8 cellular contexts compared by ENCODE assay signal in the genomic region with DNA sequence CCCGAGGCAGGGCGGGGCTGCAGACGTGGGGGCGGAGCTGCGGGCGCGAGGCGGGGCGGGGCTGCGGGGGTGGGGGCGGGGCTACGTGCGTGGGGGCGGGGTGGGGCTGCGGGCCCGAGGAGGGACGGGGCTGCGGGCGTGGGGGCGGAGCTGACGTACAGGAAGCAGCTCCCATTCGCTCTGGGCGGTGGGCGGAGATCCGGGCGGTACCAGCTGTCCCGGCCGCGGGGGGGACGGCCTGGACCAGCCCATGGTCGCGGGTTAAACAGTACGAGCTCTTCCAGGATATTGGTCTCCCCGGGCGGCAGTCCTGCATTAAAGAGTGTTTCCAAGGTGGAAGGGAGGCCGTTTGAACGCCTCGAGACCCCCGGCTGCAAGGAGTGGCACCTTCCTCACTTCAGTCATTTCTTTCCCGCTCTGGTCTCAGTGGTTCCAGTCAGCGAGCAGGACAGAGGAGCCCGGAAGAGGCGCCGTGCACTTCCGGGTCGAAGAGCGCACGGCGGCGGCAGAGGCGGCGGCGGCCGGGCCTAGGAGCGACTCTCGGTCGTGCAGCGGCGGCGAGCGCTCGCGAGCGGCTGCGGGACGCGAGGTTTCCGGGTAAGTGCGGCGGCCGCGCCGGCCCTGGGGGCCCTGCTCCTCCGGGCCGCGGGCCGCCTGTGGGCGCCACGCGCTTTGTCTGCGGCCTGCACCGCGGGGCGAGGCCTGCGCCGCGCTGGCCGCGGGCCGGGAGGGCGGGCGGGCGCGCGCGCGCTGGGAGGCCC. TPM values are rescaled to one million over a fixed set of nuclear protein-coding genes. Genes with fewer than 3 reads are reported as not detected.
DNase-seq lines count a peak whose midpoint lies in the region; ATAC-seq, FAIRE-seq and TF ChIP-seq lines count a peak whose summit lies in the region.

A gene with protein sequence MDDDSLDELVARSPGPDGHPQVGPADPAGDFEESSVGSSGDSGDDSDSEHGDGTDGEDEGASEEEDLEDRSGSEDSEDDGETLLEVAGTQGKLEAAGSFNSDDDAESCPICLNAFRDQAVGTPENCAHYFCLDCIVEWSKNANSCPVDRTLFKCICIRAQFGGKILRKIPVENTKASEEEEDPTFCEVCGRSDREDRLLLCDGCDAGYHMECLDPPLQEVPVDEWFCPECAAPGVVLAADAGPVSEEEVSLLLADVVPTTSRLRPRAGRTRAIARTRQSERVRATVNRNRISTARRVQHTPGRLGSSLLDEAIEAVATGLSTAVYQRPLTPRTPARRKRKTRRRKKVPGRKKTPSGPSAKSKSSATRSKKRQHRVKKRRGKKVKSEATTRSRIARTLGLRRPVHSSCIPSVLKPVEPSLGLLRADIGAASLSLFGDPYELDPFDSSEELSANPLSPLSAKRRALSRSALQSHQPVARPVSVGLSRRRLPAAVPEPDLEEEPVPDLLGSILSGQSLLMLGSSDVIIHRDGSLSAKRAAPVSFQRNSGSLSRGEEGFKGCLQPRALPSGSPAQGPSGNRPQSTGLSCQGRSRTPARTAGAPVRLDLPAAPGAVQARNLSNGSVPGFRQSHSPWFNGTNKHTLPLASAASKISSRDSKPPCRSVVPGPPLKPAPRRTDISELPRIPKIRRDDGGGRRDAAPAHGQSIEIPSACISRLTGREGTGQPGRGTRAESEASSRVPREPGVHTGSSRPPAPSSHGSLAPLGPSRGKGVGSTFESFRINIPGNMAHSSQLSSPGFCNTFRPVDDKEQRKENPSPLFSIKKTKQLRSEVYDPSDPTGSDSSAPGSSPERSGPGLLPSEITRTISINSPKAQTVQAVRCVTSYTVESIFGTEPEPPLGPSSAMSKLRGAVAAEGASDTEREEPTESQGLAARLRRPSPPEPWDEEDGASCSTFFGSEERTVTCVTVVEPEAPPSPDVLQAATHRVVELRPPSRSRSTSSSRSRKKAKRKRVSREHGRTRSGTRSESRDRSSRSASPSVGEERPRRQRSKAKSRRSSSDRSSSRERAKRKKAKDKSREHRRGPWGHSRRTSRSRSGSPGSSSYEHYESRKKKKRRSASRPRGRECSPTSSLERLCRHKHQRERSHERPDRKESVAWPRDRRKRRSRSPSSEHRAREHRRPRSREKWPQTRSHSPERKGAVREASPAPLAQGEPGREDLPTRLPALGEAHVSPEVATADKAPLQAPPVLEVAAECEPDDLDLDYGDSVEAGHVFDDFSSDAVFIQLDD (N-terminal part only) (plus strand): TSS at position 475 of the 761 bp plus-strand sequence. CDS start 5,043 bp downstream, outside the sequence.

- H3K27ac Mint-ChIP-seq in dendritic cell treated with granulocyte-macrophage colony-stimulating factor and Interleukin-4, amounts not matched to agents 40 ng/mL and 50 ng/mL, for 4 days, result peak within 1 kb of the TSS; percentile 100

- H3K4me2 ChIP-seq in HepG2 (ENCODE audit: low read depth, low read length), result peak within 1 kb of the TSS; percentile 99

- peak; percentile 42 for FAIRE-seq in HepG2 (lab: Jason Lieb, UNC)

- peaks cover 34% of the 10 kb centered on the region for H3K27me3 Mint-ChIP-seq in dendritic cell treated with granulocyte-macrophage colony-stimulating factor and Interleukin-4, amounts not matched to agents 40 ng/mL and 50 ng/mL, for 4 days

- no peaks in the 10 kb centered on the region; a peak in 2 of 5 replicates for H3K27me3 ChIP-seq in HepG2 (ENCODE audit: control insufficient read depth in 1 of 2, insufficient read depth in 2 of 2, low read length in 2 of 2)

- no TSS peak for BruUV-seq in HepG2 (replicated peaks; lab: Mats Ljungman, UMichigan)

- H3K36me3 Mint-ChIP-seq in dendritic cell treated with granulocyte-macrophage colony-stimulating factor and Interleukin-4, amounts not matched to agents 40 ng/mL and 50 ng/mL, for 4 days (ENCODE audit: low read depth), result peaks cover 25% of the 10 kb centered on the region

- H3K4me3 Mint-ChIP-seq in dendritic cell treated with granulocyte-macrophage colony-stimulating factor and Interleukin-4, amounts not matched to agents 40 ng/mL and 50 ng/mL, for 4 days, result peak within 1 kb of the TSS; percentile 96

- peaks cover 40% of the 10 kb centered on the region for H4K20me1 ChIP-seq in HepG2 (ENCODE audit: insufficient read depth, low read length)

- H3K36me3 ChIP-seq in HepG2 (replicated peaks in 1 of 2; ENCODE audit: control insufficient read depth in 1 of 2, insufficient read depth in 2 of 2, low read length in 2 of 2), result peaks cover 2 to 5% of the 10 kb centered on the region in 2 experiments; a peak in 4 of 5 replicates

- peak in 1 of 2 experiments; percentile 85; a peak in 2 of 4 replicates for TF ChIP-seq POLR2A in HepG2 (IDR thresholded peaks at IDR 0.05; ENCODE audit: insufficient read depth in 1 of 2, low read depth in 2 of 2, low read length in 2 of 2)

- TF ChIP-seq RAD21 in HepG2 (CRISPR knock-in tag; IDR thresholded peaks at IDR 0.05), result no peak; the same call in 1 of the 2 replicates

- DNase-seq in NCI-H748 treated with DMSO at 0.1 percent for 48 hours (lab: John Stamatoyannopoulos, UW) (peak; percentile 90), HepG2 (ENCODE audit: low spot score) (peak; percentile 88)
- peak; percentile 91 to 92 for DNase-seq in activated CD4-positive, alpha-beta T cell treated with anti-CD3 and anti-CD28 coated beads, Interleukin-2, amount 50 U/mL, for 24 hours (ENCODE audit: low read depth in 1 of 2, low spot score in 1 of 2)
- peak; percentile 89 to 94 for DNase-seq in stimulated activated CD4-positive, alpha-beta T cell treated with anti-CD3 and anti-CD28 coated beads, Interleukin-2, amount 100 ng/mL, for 48 hours

- ATAC-seq in GM19395 (IDR thresholded peaks at IDR 0.05; ENCODE audit: unreplicated experiment), result peak; percentile 82
- ATAC-seq in HG03558 (IDR thresholded peaks at IDR 0.05; ENCODE audit: extremely low read depth, unreplicated experiment), result peak; percentile 55
- ATAC-seq in HepG2, result peak; percentile 67

- peaks cover 65% of the 10 kb centered on the region for H3K4me1 ChIP-seq in HepG2 (ENCODE audit: insufficient read depth, low read length)

- TF ChIP-seq EP300 in HepG2 (IDR thresholded peaks at IDR 0.05; ENCODE audit: low read depth in 2 of 2, low read length in 2 of 2), result 0 out of 4 replicates have a peak, but pooled peaks of 1 of the 2 experiments have one; percentile 19
- peak; percentile 39; the same call in 1 of the 2 replicates for TF ChIP-seq EP300 in HepG2 (CRISPR knock-in tag; IDR thresholded peaks at IDR 0.05; ENCODE audit: borderline replicate concordance)

- TF ChIP-seq CTCF in C4-2B (conservative IDR thresholded peaks at IDR 0.05), result no peak
- no peak for TF ChIP-seq CTCF in HepG2 (CRISPR knock-in tag; IDR thresholded peaks at IDR 0.05)

- no peaks in the 10 kb centered on the region for H3K9me3 Mint-ChIP-seq in dendritic cell treated with granulocyte-macrophage colony-stimulating factor and Interleukin-4, amounts not matched to agents 40 ng/mL and 50 ng/mL, for 4 days

- peak within 1 kb of the TSS; percentile 100 for H3K9ac ChIP-seq in HepG2 (ENCODE audit: insufficient read depth, low read depth, low read length)

- H3K27ac ChIP-seq in C4-2B (peak within 1 kb of the TSS; percentile 97), HepG2 (ENCODE audit: extremely low read length, insufficient read depth, low read length) (peak within 1 kb of the TSS; percentile 100)

- H3K4me1 Mint-ChIP-seq in dendritic cell treated with granulocyte-macrophage colony-stimulating factor and Interleukin-4, amounts not matched to agents 40 ng/mL and 50 ng/mL, for 4 days (ENCODE audit: low read depth), result peaks cover 53% of the 10 kb centered on the region

- WGBS in HepG2 (ENCODE audit: low lambda C conversion rate), result no CpG with 5 or more reads among the region's 97 CpGs

- H2AFZ ChIP-seq in HepG2 (ENCODE audit: low read length), result no peak within 1 kb of the TSS

- peaks cover 44% of the 10 kb centered on the region for H3K79me2 ChIP-seq in HepG2 (ENCODE audit: insufficient read depth, low read length)

- intact Hi-C loops in dendritic cell treated with granulocyte-macrophage colony-stimulating factor and Interleukin-4, amounts not matched to agents 40 ng/mL and 50 ng/mL, for 4 days (cut with micrococcal nuclease), result loop anchor here (5.0 kb wide), 1 partner anchor 41 kb away; a partner anchor contains a TSS
- intact Hi-C loops in HepG2 (cut with micrococcal nuclease; ENCODE audit: unreplicated experiment), result no loop called here

- H3K9me3 ChIP-seq in HepG2 (ENCODE audit: low read length), result no peaks in the 10 kb centered on the region

- CTCF ChIA-PET in HepG2 (lab: Yijun Ruan, JAX; ENCODE audit: low intra/inter-chr PET ratio, low total read pairs), result no interaction called here

- POLR2A ChIA-PET in HepG2 (lab: Yijun Ruan, JAX), result interaction anchor here (0.7 to 2.5 kb wide), 18 partner anchors 9 to 243 kb away, joined by 3 to 33 read pairs (median 6); a partner anchor contains a TSS

- peak within 1 kb of the TSS; percentile 78 to 100 (median 92) for H3K4me3 ChIP-seq in HepG2 (replicated peaks in 1 of 3; ENCODE audit: insufficient read depth in 1 of 3, low read depth in 2 of 3, low read length in 3 of 3)

- in situ Hi-C loops in HepG2 (cut with HindIII; ENCODE audit: extremely low pct_ligation_motif_present, low pct_unique_long_range_greater_than_20kb), result no loop called here

TF ChIP-seq in HepG2, 621 proteins besides CTCF, POLR2A, EP300 and RAD21 (continues in another document):
- TF ChIP-seq SAP130 (CRISPR knock-in tag; IDR thresholded peaks at IDR 0.05; ENCODE audit: low read depth), result peak; percentile 80

RNA-seq across cellular contexts. Expression of the gene that starts here (rescaled TPM):
- total RNA-seq in HepG2 (2016; rRNA removed; fragmentation: Illumina TruSeq; extraction: Trizol), result 13.7 and 16.7 TPM in 2 replicates
- total RNA-seq in HepG2 (2016; cell fraction: cytosol; rRNA removed; fragmentation: Illumina TruSeq; extraction: Trizol; ENCODE audit: low read depth), result 7.4 and 7.9 TPM in 2 replicates
- 10.7 and 17.0 TPM in 2 replicates for total RNA-seq in HepG2 (2016; cell fraction: insoluble cytoplasmic fraction; rRNA removed; fragmentation: Illumina TruSeq; extraction: Trizol)
- total RNA-seq in HepG2 (2016; cell fraction: membrane; rRNA removed; fragmentation: Illumina TruSeq; extraction: Trizol), result 5.1 and 6.1 TPM in 2 replicates
- total RNA-seq in HepG2 (2016; cell fraction: nucleus; rRNA removed; fragmentation: Illumina TruSeq; extraction: Trizol), result 10.8 and 14.2 TPM in 2 replicates
- 8.2 and 11.2 TPM in 2 replicates for polyA plus RNA-seq in HepG2 (2011; rRNA removed)
- 4.8 and 7.0 TPM in 2 replicates for polyA plus RNA-seq in HepG2 (2011; cell fraction: cytosol; rRNA removed)
- polyA plus RNA-seq in HepG2 (2011; cell fraction: nucleus; rRNA removed), result 30.1 and 30.7 TPM in 2 replicates
- polyA plus RNA-seq in HepG2 (2012), result 7.4 and 8.1 TPM in 2 replicates
- polyA plus RNA-seq in HepG2 (2016; cell fraction: cytosol; fragmentation: Illumina TruSeq; extraction: Trizol; ENCODE audit: low read depth), result 1.6 and 1.8 TPM in 2 replicates
- 10.7 and 13.7 TPM in 2 replicates for polyA plus RNA-seq in HepG2 (2016; cell fraction: insoluble cytoplasmic fraction; fragmentation: Illumina TruSeq; extraction: Trizol; ENCODE audit: low read depth)
- 2.1 and 2.5 TPM in 2 replicates for polyA plus RNA-seq in HepG2 (2016; cell fraction: membrane; fragmentation: Illumina TruSeq; extraction: Trizol; ENCODE audit: low read depth)
- polyA plus RNA-seq in HepG2 (2016; cell fraction: nucleus; fragmentation: Illumina TruSeq; extraction: Trizol; ENCODE audit: insufficient read depth, low read depth), result 25.7 and 27.7 TPM in 2 replicates
- 13.6 and 18.7 TPM in 2 replicates for polyA minus RNA-seq in HepG2 (2011; rRNA and poly(A)+ RNA removed; ENCODE audit: low replicate concordance)
- polyA minus RNA-seq in HepG2 (2011; cell fraction: cytosol; rRNA and poly(A)+ RNA removed), result 7.8 and 7.9 TPM in 2 replicates
- 17.4 and 19.9 TPM in 2 replicates for polyA minus RNA-seq in HepG2 (2011; cell fraction: nucleus; rRNA and poly(A)+ RNA removed)

Comparison
In these comparisons a context has a peak if more than half of its experiments do, and no peak if none do; other contexts are left out.
1. Peak in every context shown above with its lines: DNase-seq, ATAC-seq, H3K4me3 ChIP-seq and H3K27ac ChIP-seq.